ENCODE assay signal across 1 cellular context in the genomic region with DNA sequence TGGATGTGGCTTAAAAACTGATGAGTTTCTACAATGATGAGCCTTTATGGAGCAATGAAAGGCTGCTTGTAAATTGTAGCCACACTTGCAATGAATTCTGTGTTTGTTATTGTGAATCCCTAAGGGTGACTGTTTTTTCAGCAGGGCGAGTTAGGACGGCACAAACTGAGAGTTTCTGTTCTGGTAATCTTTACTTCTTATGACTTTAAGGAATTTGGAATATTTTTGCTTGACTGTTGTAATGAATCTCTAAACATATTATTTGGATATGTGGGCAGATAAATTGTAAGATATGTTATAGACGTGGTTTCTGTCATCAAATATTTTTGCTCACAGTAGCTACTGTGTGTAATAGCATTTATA.
TF ChIP-seq lines count a peak whose summit lies in the region.

No MANE protein-coding gene starts in this region.

TF ChIP-seq in WTC11, 78 proteins besides CTCF, POLR2A, EP300 and RAD21 (continued from another document):
- TF ChIP-seq, protein P1, sequence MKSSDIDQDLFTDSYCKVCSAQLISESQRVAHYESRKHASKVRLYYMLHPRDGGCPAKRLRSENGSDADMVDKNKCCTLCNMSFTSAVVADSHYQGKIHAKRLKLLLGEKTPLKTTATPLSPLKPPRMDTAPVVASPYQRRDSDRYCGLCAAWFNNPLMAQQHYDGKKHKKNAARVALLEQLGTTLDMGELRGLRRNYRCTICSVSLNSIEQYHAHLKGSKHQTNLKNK (CRISPR knock-in tag; IDR thresholded peaks at IDR 0.05) = no peak
